In the genomic region with DNA sequence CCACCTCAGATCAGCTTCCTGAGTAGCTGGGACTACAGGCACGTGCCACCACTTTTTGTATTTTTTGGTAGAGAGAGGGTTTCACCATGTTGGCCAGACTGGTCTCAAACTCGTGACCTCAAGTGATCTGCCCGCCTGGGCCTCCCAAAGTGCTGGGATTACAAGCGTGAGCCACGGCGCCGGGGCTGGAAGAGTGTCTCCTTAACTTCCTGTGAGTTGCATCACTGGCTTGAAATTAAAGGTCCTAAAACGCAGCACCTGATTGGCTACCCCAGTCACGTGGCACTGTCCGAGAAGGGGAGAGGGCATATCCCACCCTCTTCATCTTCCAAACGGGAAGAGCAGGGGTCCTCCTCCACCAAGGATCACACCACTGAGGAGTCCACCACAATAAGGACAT, we compare ENCODE assay signal across 18 cellular contexts.
"Had no signal": no experiment of that assay in that cellular context is flagged by ENCODE, and none has a peak within 500 bp of the region (broad histone marks: within the 10 kb centered on the region; RNA-seq: fewer than 3 reads in every experiment).

No MANE protein-coding gene starts in this region.

- H3K4me3 Mint-ChIP-seq: natural killer cell had no signal

- H3K4me1 ChIP-seq: uterus had no signal

- H3K4me3 ChIP-seq: coronary artery, heart left ventricle, mucosa of descending colon, neural progenitor cell, ovary, smooth muscle cell, suprapubic skin, tibial artery, upper lobe of left lung, uterus had no signal

- H3K27me3 ChIP-seq: neural progenitor cell, ovary, tibial artery, upper lobe of left lung, uterus had no signal

- H3K9me3 ChIP-seq: heart left ventricle, mucosa of descending colon, ovary, suprapubic skin, tibial artery, upper lobe of left lung, uterus had no signal

- H3K9me3 Mint-ChIP-seq: natural killer cell, neural progenitor cell had no signal

- DNase-seq: effector CD4-positive, alpha-beta T cell; heart left ventricle; hippocampal formation; mucosa of descending colon; natural killer cell; nucleus accumbens; ovary; right cardiac atrium; stimulated activated CD4-positive, alpha-beta T cell treated with anti-CD3 and anti-CD28 coated beads, Interleukin-2, amount 100 ng/mL, for 48 hours; stimulated activated naive CD4-positive, alpha-beta T cell treated with Interleukin-2 at 50 U/mL for 16 hours; tibial artery; upper lobe of left lung; uterus had no signal

- H3K4me2 ChIP-seq: neural progenitor cell, smooth muscle cell had no signal

- H3K36me3 Mint-ChIP-seq: natural killer cell, neural progenitor cell had no signal

- ATAC-seq: heart left ventricle, mucosa of descending colon, natural killer cell, right cardiac atrium had no signal

- H3K27ac ChIP-seq: coronary artery, heart left ventricle, neural progenitor cell, ovary, suprapubic skin, tibial artery, upper lobe of left lung, uterus had no signal

- H3K9ac ChIP-seq: neural progenitor cell had no signal

- H3K27ac Mint-ChIP-seq: natural killer cell, neural progenitor cell, progenitor cell of endocrine pancreas had no signal

- H3K36me3 ChIP-seq: heart left ventricle, neural progenitor cell, ovary, suprapubic skin, tibial artery, upper lobe of left lung, uterus had no signal

- H2AFZ ChIP-seq: neural progenitor cell had no signal
